17 cellular contexts compared by ENCODE assay signal in genomic region chr19:56107626-56108351, GRCh38. TPM values are rescaled to one million over a fixed set of nuclear protein-coding genes. Genes with fewer than 3 reads are reported as not detected.
DNase-seq lines count a peak whose midpoint lies in the region; ATAC-seq and TF ChIP-seq lines count a peak whose summit lies in the region.
"Had no signal": no experiment of that assay in that cellular context is flagged by ENCODE, and none has a peak within 500 bp of the region (broad histone marks: within the 10 kb centered on the region; RNA-seq: fewer than 3 reads in every experiment).

No MANE protein-coding gene starts in this region.

- H3K27ac ChIP-seq in tibial artery (peak overlapping the region; percentile 86 to 93), GM23248 (no peak overlapping the region)
- H3K27ac ChIP-seq: psoas muscle had no signal

- no peak overlapping the region for H3K4me2 ChIP-seq in GM23248 (ENCODE audit: unreplicated experiment)

- no peaks in the 10 kb centered on the region for H3K27me3 Mint-ChIP-seq in effector memory CD8-positive, alpha-beta T cell
- H3K27me3 Mint-ChIP-seq in naive B cell = no peaks in the 10 kb centered on the region
- no peaks in the 10 kb centered on the region for H3K27me3 Mint-ChIP-seq in activated T-helper 2 cell treated with anti-CD3 and anti-CD28 coated beads, Interferon-gamma antibody, Interleukin-2, Interleukin-4, amounts not matched to agents 10 μg/mL and 5 μg/mL and 100 μg/mL, durations not matched to agents 14 hours and 24 hours and 36 hours (ENCODE audit: low read depth)
- H3K27me3 Mint-ChIP-seq: activated CD4-positive, alpha-beta T cell treated with anti-CD3 and anti-CD28 coated beads for 36 hours had no signal

- H3K9me3 ChIP-seq in tibial artery (no peaks in the 10 kb centered on the region), GM23248 (ENCODE audit: low read depth) (no peaks in the 10 kb centered on the region)
- H3K9me3 ChIP-seq: colonic mucosa, psoas muscle had no signal

- H3K9me2 ChIP-seq in GM23248 (ENCODE audit: insufficient read depth) = no peaks in the 10 kb centered on the region

- peak overlapping the region; percentile 81 to 90 for H3K27ac Mint-ChIP-seq in effector memory CD8-positive, alpha-beta T cell
- peak overlapping the region in 5 of 6 donors; percentile 47 to 96 (median 81) for H3K27ac Mint-ChIP-seq in naive B cell
- no peak overlapping the region for H3K27ac Mint-ChIP-seq in activated T-helper 2 cell treated with anti-CD3 and anti-CD28 coated beads, Interferon-gamma antibody, Interleukin-2, Interleukin-4, amounts not matched to agents 10 μg/mL and 5 μg/mL and 100 μg/mL, durations not matched to agents 14 hours and 24 hours and 36 hours
- H3K27ac Mint-ChIP-seq: activated CD4-positive, alpha-beta T cell treated with anti-CD3 and anti-CD28 coated beads for 36 hours had no signal

- H3K4me1 Mint-ChIP-seq in effector memory CD8-positive, alpha-beta T cell (ENCODE audit: low read depth in 2 of 2) = peaks cover 35 to 37% of the 10 kb centered on the region in 2 donors
- H3K4me1 Mint-ChIP-seq in naive B cell = peaks cover 52 to 81% (median 76%) of the 10 kb centered on the region in 3 donors
- peaks cover 27% of the 10 kb centered on the region for H3K4me1 Mint-ChIP-seq in activated T-helper 2 cell treated with anti-CD3 and anti-CD28 coated beads, Interferon-gamma antibody, Interleukin-2, Interleukin-4, amounts not matched to agents 10 μg/mL and 5 μg/mL and 100 μg/mL, durations not matched to agents 14 hours and 24 hours and 36 hours (ENCODE audit: low read depth)

- H3K27me3 ChIP-seq in tibial artery = no peaks in the 10 kb centered on the region
- no peaks in the 10 kb centered on the region for H3K27me3 ChIP-seq in GM23248 (replicated peaks; ENCODE audit: insufficient read depth)
- H3K27me3 ChIP-seq: colonic mucosa had no signal

- H3K4me1 ChIP-seq in tibial artery (peaks cover 0 to 83% (median 69%) of the 10 kb centered on the region in 4 donors), GM23248 (ENCODE audit: insufficient read depth) (peaks cover 13% of the 10 kb centered on the region)

- in situ Hi-C loops in GM23248 (cut with MboI) = no loop called here

- no peaks in the 10 kb centered on the region for H3K9me3 Mint-ChIP-seq in effector memory CD8-positive, alpha-beta T cell
- no peaks in the 10 kb centered on the region for H3K9me3 Mint-ChIP-seq in naive B cell
- H3K9me3 Mint-ChIP-seq in activated T-helper 2 cell treated with anti-CD3 and anti-CD28 coated beads, Interferon-gamma antibody, Interleukin-2, Interleukin-4, amounts not matched to agents 10 μg/mL and 5 μg/mL and 100 μg/mL, durations not matched to agents 14 hours and 24 hours and 36 hours = no peaks in the 10 kb centered on the region
- H3K9me3 Mint-ChIP-seq: CD8-positive, alpha-beta memory T cell had no signal

- peaks cover 93% of the 10 kb centered on the region for H3K79me2 ChIP-seq in GM23248 (ENCODE audit: insufficient read depth)

- intact Hi-C loops in tibial artery (cut with DNase I; ENCODE audit: low total_unique reads) = loop anchor here (10.0 kb wide), 1 partner anchor 207 kb away; the partner anchor contains the start of gene ZSCAN5A
- intact Hi-C loops in activated T-helper 2 cell treated with anti-CD3 and anti-CD28 coated beads, Interferon-gamma antibody, Interleukin-2, Interleukin-4, amounts not matched to agents 10 μg/mL and 5 μg/mL and 100 μg/mL, durations not matched to agents 14 hours and 24 hours and 36 hours (cut with micrococcal nuclease) = no loop called here

- TF ChIP-seq CTCF in tibial artery (IDR thresholded peaks at IDR 0.05) = no peak

- no peak overlapping the region for H3K9ac ChIP-seq in GM23248

- H3K36me3 ChIP-seq in tibial artery (peaks cover 0 to 14% (median 5%) of the 10 kb centered on the region in 3 donors), GM23248 (ENCODE audit: low read depth) (no peaks in the 10 kb centered on the region)
- H3K36me3 ChIP-seq: colonic mucosa had no signal

- peaks cover 4% of the 10 kb centered on the region for H3K36me3 Mint-ChIP-seq in effector memory CD8-positive, alpha-beta T cell (ENCODE audit: insufficient read depth)
- no peaks in the 10 kb centered on the region for H3K36me3 Mint-ChIP-seq in naive B cell
- H3K36me3 Mint-ChIP-seq in activated T-helper 2 cell treated with anti-CD3 and anti-CD28 coated beads, Interferon-gamma antibody, Interleukin-2, Interleukin-4, amounts not matched to agents 10 μg/mL and 5 μg/mL and 100 μg/mL, durations not matched to agents 14 hours and 24 hours and 36 hours (ENCODE audit: low read depth) = peaks cover 11% of the 10 kb centered on the region

- H3K4me3 ChIP-seq in tibial artery = peak overlapping the region; percentile 31 to 43
- H3K4me3 ChIP-seq in GM23248 = no peak overlapping the region
- H3K4me3 ChIP-seq: colonic mucosa had no signal

- no peak overlapping the region for H2AFZ ChIP-seq in GM23248

- H4K20me1 ChIP-seq in GM23248 (ENCODE audit: insufficient read depth) = no peaks in the 10 kb centered on the region

- DNase-seq in NCI-H1436 (lab: John Stamatoyannopoulos, UW) = peak; percentile 15
- DNase-seq in NCI-H1436 treated with DMSO at 0.1 percent for 48 hours (lab: John Stamatoyannopoulos, UW) = no peak
- no peak for DNase-seq in effector memory CD8-positive, alpha-beta T cell
- DNase-seq in naive B cell = no peak
- DNase-seq in tibial artery = peak; percentile 39 to 88
- no peak for DNase-seq in GM23248
- no peak for DNase-seq in activated T-helper 2 cell treated with anti-CD3 and anti-CD28 coated beads, Interferon-gamma antibody, Interleukin-2, Interleukin-4, amounts not matched to agents 10 μg/mL and 5 μg/mL and 100 μg/mL, durations not matched to agents 14 hours and 24 hours and 36 hours (ENCODE audit: low spot score)
- DNase-seq: 8988T; activated CD4-positive, alpha-beta T cell treated with anti-CD3 and anti-CD28 coated beads for 36 hours; activated T-cell treated with anti-CD3 and anti-CD28 coated beads for 4 hours; CD8-positive, alpha-beta memory T cell; colonic mucosa; GF-D8; NCI-H510A treated with DMSO at 0.1 percent for 48 hours; psoas muscle; stimulated activated CD4-positive, alpha-beta T cell treated with anti-CD3 and anti-CD28 coated beads, Interleukin-1b, Interleukin-23, amount 100 ng/mL, for 48 hours had no signal

- 39 to 69% methylated on average over 5 to 27 of the region's 27 CpGs for WGBS in GM23248 (ENCODE audit: low coverage in 1 of 2, low lambda C conversion rate in 2 of 2, missing lambda C conversion rate in 2 of 2), 2 experiments

- ATAC-seq in effector memory CD8-positive, alpha-beta T cell (replicated peaks) = no peak
- ATAC-seq in naive B cell (ENCODE audit: low read depth in 2 of 2) (no peak), GM21717 (IDR thresholded peaks at IDR 0.05; ENCODE audit: unreplicated experiment) (no peak)
- ATAC-seq: activated CD4-positive, alpha-beta T cell treated with anti-CD3 and anti-CD28 coated beads for 36 hours had no signal

- H3K4me3 Mint-ChIP-seq in effector memory CD8-positive, alpha-beta T cell = no peak overlapping the region
- peak overlapping the region in 4 of 8 donors; percentile 1 to 52 (median 38) for H3K4me3 Mint-ChIP-seq in naive B cell
- H3K4me3 Mint-ChIP-seq in activated T-helper 2 cell treated with anti-CD3 and anti-CD28 coated beads, Interferon-gamma antibody, Interleukin-2, Interleukin-4, amounts not matched to agents 10 μg/mL and 5 μg/mL and 100 μg/mL, durations not matched to agents 14 hours and 24 hours and 36 hours (ENCODE audit: low read depth) = no peak overlapping the region
- H3K4me3 Mint-ChIP-seq: activated CD4-positive, alpha-beta T cell treated with anti-CD3 and anti-CD28 coated beads for 36 hours had no signal

- H3F3A ChIP-seq in GM23248 (ENCODE audit: insufficient read depth) = no peaks in the 10 kb centered on the region

RNA-seq across cellular contexts. Expression of gene ZNF787, which starts 13.3 kb away (rescaled TPM):
- polyA plus RNA-seq in naive B cell (ENCODE audit: low read depth in 6 of 6) (1 to 10 TPM; 1.4 to 4.7 (median 2.5) TPM), GM23248 (2016; fragmentation: Nextera tagmentation; extraction: Ambion mirVana) (1.5 and 1.7 TPM in 2 replicates)
- 19.5 and 21.4 TPM in 2 replicates for total RNA-seq in GM23248 (2014; rRNA removed; shearing (Covaris generic))
- 35.7 and 37.8 TPM in 2 replicates for total RNA-seq in activated T-helper 2 cell treated with anti-CD3 and anti-CD28 coated beads, Interferon-gamma antibody, Interleukin-2, Interleukin-4, amounts not matched to agents 10 μg/mL and 5 μg/mL and 100 μg/mL, durations not matched to agents 14 hours and 24 hours and 36 hours

RNA-seq across cellular contexts. Expression of gene ZNF444, which starts 33.3 kb away (rescaled TPM):
- polyA plus RNA-seq in naive B cell (ENCODE audit: low read depth in 6 of 6) (10 to 100 TPM in 5 of 6 donors, 1 to 10 TPM in 1; 9.7 to 24.6 (median 13.1) TPM), GM23248 (2016; fragmentation: Nextera tagmentation; extraction: Ambion mirVana) (7.7 and 9.6 TPM in 2 replicates)
- 21.8 and 25.3 TPM in 2 replicates for total RNA-seq in GM23248 (2014; rRNA removed; shearing (Covaris generic))
- total RNA-seq in activated T-helper 2 cell treated with anti-CD3 and anti-CD28 coated beads, Interferon-gamma antibody, Interleukin-2, Interleukin-4, amounts not matched to agents 10 μg/mL and 5 μg/mL and 100 μg/mL, durations not matched to agents 14 hours and 24 hours and 36 hours = 30.3 and 35.5 TPM in 2 replicates

Comparison
In these comparisons a context has a peak if more than half of its experiments do, and no peak if none do; other contexts are left out.
1. DNase-seq: peak in NCI-H1436 (single experiment) and tibial artery (2 of 2); none in NCI-H1436 treated with DMSO at 0.1 percent for 48 hours (single experiment), effector memory CD8-positive, alpha-beta T cell (0 of 3), naive B cell (single experiment), GM23248 (single experiment) and activated T-helper 2 cell treated with anti-CD3 and anti-CD28 coated beads, Interferon-gamma antibody, Interleukin-2, Interleukin-4, amounts not matched to agents 10 μg/mL and 5 μg/mL and 100 μg/mL, durations not matched to agents 14 hours and 24 hours and 36 hours (single experiment).